In the genomic region with DNA sequence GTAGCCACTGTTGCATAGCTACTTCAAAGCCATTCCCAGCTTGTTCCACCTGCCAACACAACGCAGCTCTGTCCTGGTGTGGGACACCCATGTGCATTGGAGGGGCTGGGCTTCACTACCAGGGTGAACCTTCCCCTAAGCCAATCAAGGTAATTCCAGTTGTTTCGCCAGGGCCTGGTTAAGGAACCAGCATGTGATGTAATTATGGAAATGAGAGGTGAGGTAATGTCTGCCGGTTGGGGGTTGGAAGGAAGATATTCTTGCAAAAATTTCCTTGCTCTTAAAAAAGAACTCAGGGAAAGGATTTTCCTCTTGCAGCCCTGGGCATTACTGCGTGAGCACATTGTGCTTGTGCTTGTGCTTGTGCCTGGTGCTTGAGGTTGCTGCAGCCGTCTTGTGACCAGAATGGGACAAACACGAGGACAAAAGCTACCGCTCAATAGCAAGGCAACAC, we compare ENCODE assay signal across 13 cellular contexts. TPM values are rescaled to one million over a fixed set of nuclear protein-coding genes. Genes with fewer than 3 reads are reported as not detected.
DNase-seq lines count a peak whose midpoint lies in the region; ATAC-seq lines count a peak whose summit lies in the region.
"Had no signal": no experiment of that assay in that cellular context is flagged by ENCODE, and none has a peak within 500 bp of the region (broad histone marks: within the 10 kb centered on the region; RNA-seq: fewer than 3 reads in every experiment).

No MANE protein-coding gene starts in this region.

- no peak overlapping the region for H3K27ac Mint-ChIP-seq in activated naive CD4-positive, alpha-beta T cell treated with anti-CD3 and anti-CD28 coated beads, Interleukin-2, amount 10 ng/mL, durations not matched to agents 7 days and 5 days
- H3K27ac Mint-ChIP-seq: activated naive CD8-positive, alpha-beta T cell treated with anti-CD3 and anti-CD28 coated beads, Interleukin-2, amount 50 U/mL, for 24 hours had no signal

- peaks cover under 1% of the 10 kb centered on the region for H3K36me3 Mint-ChIP-seq in activated naive CD4-positive, alpha-beta T cell treated with anti-CD3 and anti-CD28 coated beads, Interleukin-2, amount 10 ng/mL, durations not matched to agents 7 days and 5 days

- H3K27me3 ChIP-seq in mesendoderm (ENCODE audit: insufficient read depth, low read length, poor library complexity): no peaks in the 10 kb centered on the region

- H4K5ac ChIP-seq in mesendoderm (ENCODE audit: low read length): no peak overlapping the region

- H3K23ac ChIP-seq in mesendoderm (ENCODE audit: low read length): no peak overlapping the region

- H3K4me3 Mint-ChIP-seq in activated naive CD4-positive, alpha-beta T cell treated with anti-CD3 and anti-CD28 coated beads, Interleukin-2, amount 10 ng/mL, durations not matched to agents 7 days and 5 days: no peak overlapping the region
- H3K4me3 Mint-ChIP-seq: activated naive CD8-positive, alpha-beta T cell treated with anti-CD3 and anti-CD28 coated beads, Interleukin-2, amount 50 U/mL, for 24 hours had no signal

- no CpG with 5 or more reads among the region's 7 CpGs for WGBS in mesendoderm (ENCODE audit: extremely low coverage, insufficient coverage, low lambda C conversion rate)

- CTCF ChIA-PET in activated naive CD4-positive, alpha-beta T cell treated with anti-CD3 and anti-CD28 coated beads, Interleukin-2, amount 10 ng/mL, durations not matched to agents 7 days and 5 days (lab: Charles Lee): interaction anchor here (1.1 to 1.4 kb wide), 2 partner anchors 9 to 78 kb away, joined by 3 read pairs; no protein-coding TSS in a partner anchor

- no peak overlapping the region for H3K4me3 ChIP-seq in mesendoderm (ENCODE audit: low read length)
- H3K4me3 ChIP-seq: GM12878 had no signal

- no peak overlapping the region for H2BK5ac ChIP-seq in mesendoderm (ENCODE audit: low read length)

- ATAC-seq in GM19395 (IDR thresholded peaks at IDR 0.05; ENCODE audit: unreplicated experiment): no peak
- ATAC-seq: activated naive CD8-positive, alpha-beta T cell treated with anti-CD3 and anti-CD28 coated beads, Interleukin-2, amount 50 U/mL, for 24 hours; GM12878 had no signal

- H3K18ac ChIP-seq in mesendoderm (ENCODE audit: low read length): peak overlapping the region; percentile 68

- no peaks in the 10 kb centered on the region for H3K9me3 Mint-ChIP-seq in activated naive CD4-positive, alpha-beta T cell treated with anti-CD3 and anti-CD28 coated beads, Interleukin-2, amount 10 ng/mL, durations not matched to agents 7 days and 5 days
- H3K9me3 Mint-ChIP-seq: activated naive CD8-positive, alpha-beta T cell treated with anti-CD3 and anti-CD28 coated beads, Interleukin-2, amount 50 U/mL, for 24 hours had no signal

- peak overlapping the region; percentile 73 for H3K56ac ChIP-seq in mesendoderm (ENCODE audit: low read length)

- H2BK120ac ChIP-seq in mesendoderm (ENCODE audit: low read depth, low read length): peak overlapping the region; percentile 33

- peak overlapping the region; percentile 75 for H3K27ac ChIP-seq in mesendoderm (ENCODE audit: low read depth, low read length)

- no peaks in the 10 kb centered on the region for H3K4me1 ChIP-seq in mesendoderm (ENCODE audit: control insufficient read depth, low read depth, low read length)

- H3K79me1 ChIP-seq in mesendoderm (ENCODE audit: low read length): no peaks in the 10 kb centered on the region

- no peaks in the 10 kb centered on the region for H3K4me1 Mint-ChIP-seq in activated naive CD4-positive, alpha-beta T cell treated with anti-CD3 and anti-CD28 coated beads, Interleukin-2, amount 10 ng/mL, durations not matched to agents 7 days and 5 days
- H3K4me1 Mint-ChIP-seq: activated naive CD8-positive, alpha-beta T cell treated with anti-CD3 and anti-CD28 coated beads, Interleukin-2, amount 50 U/mL, for 24 hours had no signal

- no peak overlapping the region for H2AK5ac ChIP-seq in mesendoderm (ENCODE audit: low read length)

- H2BK15ac ChIP-seq in mesendoderm (replicated peaks; ENCODE audit: low read depth): no peak overlapping the region

- no peaks in the 10 kb centered on the region for H3K36me3 ChIP-seq in mesendoderm (ENCODE audit: control insufficient read depth, insufficient read depth, low read length)

- peak; percentile 16 for DNase-seq in DMS153 (lab: John Stamatoyannopoulos, UW)
- peak; percentile 22 for DNase-seq in MV-4-11 (lab: John Stamatoyannopoulos, UW)
- peak; percentile 70 for DNase-seq in astrocyte of the hippocampus (ENCODE audit: low read depth, low spot score)
- DNase-seq in mesendoderm: peak; percentile 96
- no peak for DNase-seq in activated T-cell treated with anti-CD3 and anti-CD28 coated beads, Interleukin-2, amount 50 U/mL, for 48 hours
- DNase-seq in activated naive CD4-positive, alpha-beta T cell treated with anti-CD3 and anti-CD28 coated beads, Interleukin-2, amount 10 ng/mL, durations not matched to agents 7 days and 5 days: no peak
- DNase-seq in stimulated activated CD4-positive, alpha-beta T cell treated with anti-CD3 and anti-CD28 coated beads, Interleukin-4, amount 100 ng/mL, for 4 hours: no peak
- DNase-seq: activated naive CD8-positive, alpha-beta T cell treated with anti-CD3 and anti-CD28 coated beads, Interleukin-2, amount 50 U/mL, for 24 hours; effector memory CD4-positive, alpha-beta T cell; SW 1271 had no signal

- peaks cover 58% of the 10 kb centered on the region for H3K27me3 Mint-ChIP-seq in activated naive CD4-positive, alpha-beta T cell treated with anti-CD3 and anti-CD28 coated beads, Interleukin-2, amount 10 ng/mL, durations not matched to agents 7 days and 5 days

- H3K4ac ChIP-seq in mesendoderm (ENCODE audit: low read depth, low read length): no peak overlapping the region

- H3K79me2 ChIP-seq in mesendoderm (ENCODE audit: control insufficient read depth, insufficient read depth, low read length): no peaks in the 10 kb centered on the region

- H3K4me2 ChIP-seq in mesendoderm (ENCODE audit: low read length): peak overlapping the region; percentile 1

- peak overlapping the region; percentile 9 for H3K9ac ChIP-seq in mesendoderm (ENCODE audit: low read length)

- H4K8ac ChIP-seq in mesendoderm (ENCODE audit: low read depth, low read length): no peak overlapping the region

RNA-seq across cellular contexts. Expression of a gene that starts 14.9 kb away (rescaled TPM):
- 1,199 TPM for polyA plus RNA-seq in mesendoderm (2013, experiment 1 of 2)
- 1,164 TPM for polyA plus RNA-seq in mesendoderm (2013, experiment 2 of 2)

RNA-seq across cellular contexts. Expression of a gene that starts 15.2 kb away (rescaled TPM):
- polyA plus RNA-seq in mesendoderm (2013, experiment 1 of 2): 0.49 TPM
- polyA plus RNA-seq in mesendoderm (2013, experiment 2 of 2): 0.49 TPM
- polyA plus RNA-seq: CD14-positive monocyte had no signal

RNA-seq across cellular contexts. Expression of a gene that starts 43.3 kb away (rescaled TPM):
- polyA plus RNA-seq in mesendoderm (2013, experiment 1 of 2): 57.2 TPM
- 56.2 TPM for polyA plus RNA-seq in mesendoderm (2013, experiment 2 of 2)
- polyA plus RNA-seq: CD14-positive monocyte had no signal

RNA-seq across cellular contexts. Expression of a gene that starts 57.3 kb away (rescaled TPM):
- polyA plus RNA-seq in mesendoderm (2013, experiment 1 of 2): 0.06 TPM
- 0.04 TPM for polyA plus RNA-seq in mesendoderm (2013, experiment 2 of 2)
- polyA plus RNA-seq: CD14-positive monocyte had no signal

Comparison
In these comparisons a context has a peak if more than half of its experiments do, and no peak if none do; other contexts are left out.
1. DNase-seq: peak in DMS153 (single experiment), MV-4-11 (single experiment), astrocyte of the hippocampus (single experiment) and mesendoderm (single experiment); none in activated T-cell treated with anti-CD3 and anti-CD28 coated beads, Interleukin-2, amount 50 U/mL, for 48 hours (0 of 2), activated naive CD4-positive, alpha-beta T cell treated with anti-CD3 and anti-CD28 coated beads, Interleukin-2, amount 10 ng/mL, durations not matched to agents 7 days and 5 days (single experiment) and stimulated activated CD4-positive, alpha-beta T cell treated with anti-CD3 and anti-CD28 coated beads, Interleukin-4, amount 100 ng/mL, for 4 hours (0 of 2).